Comparison of ENCODE assay signal across 30 cellular contexts in the genomic region with DNA sequence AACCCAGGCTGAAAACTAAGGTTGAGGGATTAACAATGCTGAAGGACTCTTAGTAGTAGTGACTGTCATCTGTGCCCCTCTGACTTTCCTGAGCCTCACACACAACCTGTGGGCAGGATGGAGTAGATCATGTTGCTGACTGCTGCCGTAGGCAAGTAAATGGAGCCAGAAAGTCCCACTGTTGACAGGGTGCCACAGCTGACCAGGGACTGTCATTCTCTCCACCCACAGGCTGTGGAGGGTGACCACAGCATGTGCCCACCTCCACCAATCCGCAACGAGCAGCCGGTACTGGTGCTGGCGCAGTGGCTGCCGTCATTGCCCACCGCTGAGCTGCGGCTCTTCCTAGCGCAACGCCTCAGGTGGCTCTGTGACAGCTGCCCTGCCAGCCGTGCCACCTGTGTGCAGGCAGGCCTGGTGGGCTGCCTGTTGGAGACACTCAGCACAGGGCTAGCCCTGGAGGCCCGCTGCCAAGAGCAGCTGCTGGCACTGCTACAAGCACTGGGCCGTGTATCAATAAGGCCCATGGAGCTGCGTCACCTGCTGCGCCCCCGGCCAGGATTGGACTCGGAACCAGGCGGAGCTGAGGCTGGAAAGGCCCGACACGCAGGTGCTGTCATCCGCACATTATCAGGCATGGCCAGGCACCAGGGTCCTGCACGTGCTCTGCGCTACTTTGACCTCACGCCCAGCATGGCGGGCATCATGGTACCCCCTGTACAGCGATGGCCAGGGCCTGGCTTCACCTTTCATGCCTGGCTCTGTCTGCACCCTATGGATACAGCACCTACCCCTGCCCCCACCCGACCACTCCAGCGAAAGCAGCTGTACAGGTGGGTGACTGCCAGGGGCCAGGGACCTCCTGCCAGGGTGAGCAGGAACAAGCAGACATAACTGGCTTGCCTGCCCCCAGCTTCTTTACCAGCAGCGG. TPM values are rescaled to one million over a fixed set of nuclear protein-coding genes. Genes with fewer than 3 reads are reported as not detected.
DNase-seq lines count a peak whose midpoint lies in the region; ATAC-seq and TF ChIP-seq lines count a peak whose summit lies in the region.
"Had no signal": no experiment of that assay in that cellular context is flagged by ENCODE, and none has a peak within 500 bp of the region (broad histone marks: within the 10 kb centered on the region; RNA-seq: fewer than 3 reads in every experiment).

No MANE protein-coding gene starts in this region.

- H3K27ac ChIP-seq in RWPE2 (ENCODE audit: poor library complexity, severe bottlenecking) (no peak overlapping the region), lower lobe of right lung (no peak overlapping the region)
- H3K27ac ChIP-seq: GM23248, left lung, neural progenitor cell, sigmoid colon, tibial artery, vagina, VCaP had no signal

- intact Hi-C loops in left cardiac atrium (cut with DNase I) = no loop called here
- intact Hi-C loops in cardiac septum (cut with DNase I) = loop anchor here (10.0 kb wide), 1 partner anchor 290 kb away; a partner anchor contains a TSS
- intact Hi-C loops in lower lobe of right lung (cut with DNase I) = no loop called here

- H3K36me3 ChIP-seq in RWPE2 (ENCODE audit: low read depth) (peaks cover 40% of the 10 kb centered on the region), lower lobe of right lung (peaks cover 94% of the 10 kb centered on the region)
- H3K36me3 ChIP-seq: neural progenitor cell had no signal

- H3K4me1 ChIP-seq in RWPE2 (ENCODE audit: insufficient read depth, poor library complexity, severe bottlenecking) = peaks cover 7% of the 10 kb centered on the region
- peaks cover 10% of the 10 kb centered on the region for H3K4me1 ChIP-seq in lower lobe of right lung
- H3K4me1 ChIP-seq: neural progenitor cell, sigmoid colon, tibial artery had no signal

- TF ChIP-seq CTCF in RWPE2 (IDR thresholded peaks at IDR 0.05; ENCODE audit: poor library complexity, severe bottlenecking) = no peak
- no peak for TF ChIP-seq CTCF in lower lobe of right lung (IDR thresholded peaks at IDR 0.05)

- H3K9me3 ChIP-seq in RWPE2 (ENCODE audit: severe bottlenecking) (no peaks in the 10 kb centered on the region), lower lobe of right lung (no peaks in the 10 kb centered on the region)
- H3K9me3 ChIP-seq: BLaER1 treated with 17β-estradiol and CSF1 and Interleukin-3, amounts not matched to agents 10 nM and 100 nM; left lung; sigmoid colon; tibial artery; vagina had no signal

- ATAC-seq in left cardiac atrium (no peak), RWPE2 (ENCODE audit: low read depth) (no peak), lower lobe of right lung (no peak)
- ATAC-seq: activated CD4-positive, alpha-beta T cell treated with anti-CD3 and anti-CD28 coated beads for 36 hours; left lung; PC-3 had no signal

- no peak overlapping the region for H3K4me3 ChIP-seq in RWPE2 (ENCODE audit: severe bottlenecking)
- no peak overlapping the region for H3K4me3 ChIP-seq in lower lobe of right lung
- H3K4me3 ChIP-seq: BLaER1 treated with 17β-estradiol and CSF1 and Interleukin-3, amounts not matched to agents 10 nM and 100 nM; GM23248; left lung; neural progenitor cell; sigmoid colon; tibial artery; vagina had no signal

- peak; percentile 18 for DNase-seq in left cardiac atrium
- no peak for DNase-seq in cardiac septum (ENCODE audit: low spot score)
- DNase-seq in RWPE2 (ENCODE audit: low spot score) = peak; percentile 66
- DNase-seq in lower lobe of right lung = peak; percentile 40
- DNase-seq in SIG-M5 (lab: John Stamatoyannopoulos, UW) = no peak
- DNase-seq in RPMI8226 = no peak
- DNase-seq in inferior parietal cortex (ENCODE audit: extremely low spot score) = no peak
- DNase-seq: activated CD4-positive, alpha-beta T cell treated with anti-CD3 and anti-CD28 coated beads for 36 hours; activated gamma-delta T cell treated with Interleukin-2 at 50 U/mL for 16 hours; activated naive CD8-positive, alpha-beta T cell treated with anti-CD3 and anti-CD28 coated beads, Interleukin-2, amount 10 ng/mL, durations not matched to agents 7 days and 5 days; activated T-cell treated with anti-CD3 and anti-CD28 coated beads, Interleukin-2, amount 50 U/mL, for 1 hour; central memory CD4-positive, alpha-beta T cell; COR-L47; dermis blood vessel endothelial cell; endodermal cell; GDM1; GM23248; immature natural killer cell; NCI-H524; PC-3; SHP77 treated with DMSO at 0.1 percent for 48 hours; sigmoid colon; stimulated activated CD4-positive, alpha-beta T cell treated with anti-CD3 and anti-CD28 coated beads, Interleukin-4, amount 100 ng/mL, for 24 hours; T-helper 9 cell; tibial artery had no signal

- H3K27me3 ChIP-seq in RWPE2 (ENCODE audit: insufficient read depth, poor library complexity, severe bottlenecking) (no peaks in the 10 kb centered on the region), lower lobe of right lung (ENCODE audit: low read depth) (no peaks in the 10 kb centered on the region)
- H3K27me3 ChIP-seq: BLaER1 treated with 17β-estradiol and CSF1 and Interleukin-3, amounts not matched to agents 10 nM and 100 nM; left lung; neural progenitor cell; sigmoid colon; tibial artery; vagina had no signal

RNA-seq across cellular contexts. Expression of a gene that starts 15.6 kb away (rescaled TPM):
- total RNA-seq in left cardiac atrium (10 to 100 TPM; 17.1 to 23.9 TPM), cardiac septum (14.2 TPM), lower lobe of right lung (97.0 TPM)

RNA-seq across cellular contexts. Expression of a gene that starts 18.5 kb away (rescaled TPM):
- total RNA-seq in left cardiac atrium (10 to 100 TPM; 24.2 to 38.4 TPM), cardiac septum (35.6 TPM), lower lobe of right lung (42.9 TPM)

Comparison
In these comparisons a context has a peak if more than half of its experiments do, and no peak if none do; other contexts are left out.
1. DNase-seq: peak in left cardiac atrium (single experiment), RWPE2 (single experiment) and lower lobe of right lung (single experiment); none in cardiac septum (single experiment), SIG-M5 (single experiment), RPMI8226 (single experiment) and inferior parietal cortex (single experiment).